In the genomic region with DNA sequence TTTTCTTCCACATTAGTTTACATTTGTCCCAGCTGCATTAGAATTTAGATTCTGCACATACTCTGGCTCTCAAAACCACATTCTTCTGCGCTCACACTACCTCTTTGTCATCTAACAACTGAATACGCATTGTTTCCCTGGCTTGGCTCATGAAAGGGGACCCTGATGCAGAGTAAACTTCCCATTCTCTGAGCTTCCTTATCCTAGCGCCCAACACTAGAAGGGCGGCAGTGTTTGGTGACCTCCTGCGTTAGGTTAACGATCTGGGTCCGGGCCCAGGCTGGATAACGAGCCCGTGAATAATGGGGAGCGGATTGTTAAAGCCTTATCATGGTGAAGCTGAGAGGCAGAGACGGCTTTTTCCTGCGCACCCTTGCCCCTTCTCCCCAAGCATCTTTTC, we compare ENCODE assay signal across 1 cellular context.
A peak's percentile ranks its signal among the peaks of the same experiment; 100 is the strongest.
TF ChIP-seq lines count a peak whose summit lies in the region.

No MANE protein-coding gene starts in this region.

TF ChIP-seq in HepG2, 621 proteins besides CTCF, POLR2A, EP300 and RAD21 (continued from another document and continues in another):
- TF ChIP-seq FIP1L1 (IDR thresholded peaks at IDR 0.05; ENCODE audit: borderline replicate concordance, insufficient read depth, low read depth, low read length): no peak
- peak; percentile 70 for TF ChIP-seq TEAD3 (CRISPR knock-in tag; optimal IDR thresholded peaks at IDR 0.05; ENCODE audit: borderline replicate concordance)
- TF ChIP-seq REL (CRISPR knock-in tag; conservative IDR thresholded peaks at IDR 0.05): no peak
- TF ChIP-seq FOSL2 (CRISPR knock-in tag; IDR thresholded peaks at IDR 0.05): 0 out of 2 replicates have a peak, but pooled peaks have one; percentile 8
- TF ChIP-seq ZMAT3 (CRISPR knock-in tag; conservative IDR thresholded peaks at IDR 0.05): 0 out of 2 replicates have a peak, but pooled peaks have one; percentile 33
- TF ChIP-seq, protein P1, sequence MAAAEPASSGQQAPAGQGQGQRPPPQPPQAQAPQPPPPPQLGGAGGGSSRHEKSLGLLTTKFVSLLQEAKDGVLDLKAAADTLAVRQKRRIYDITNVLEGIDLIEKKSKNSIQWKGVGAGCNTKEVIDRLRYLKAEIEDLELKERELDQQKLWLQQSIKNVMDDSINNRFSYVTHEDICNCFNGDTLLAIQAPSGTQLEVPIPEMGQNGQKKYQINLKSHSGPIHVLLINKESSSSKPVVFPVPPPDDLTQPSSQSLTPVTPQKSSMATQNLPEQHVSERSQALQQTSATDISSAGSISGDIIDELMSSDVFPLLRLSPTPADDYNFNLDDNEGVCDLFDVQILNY (CRISPR knock-in tag; conservative IDR thresholded peaks at IDR 0.05): no peak
- TF ChIP-seq ZNF207 (IDR thresholded peaks at IDR 0.05; ENCODE audit: borderline replicate concordance): no peak
- no peak for TF ChIP-seq MYNN (CRISPR knock-in tag; IDR thresholded peaks at IDR 0.05; ENCODE audit: low read depth)
- no peak for TF ChIP-seq PCBP1 (IDR thresholded peaks at IDR 0.05; ENCODE audit: borderline replicate concordance, low read depth, low read length)
- 0 out of 2 replicates have a peak, but pooled peaks have one; percentile 14 for TF ChIP-seq TARDBP (CRISPR knock-in tag; IDR thresholded peaks at IDR 0.05)
- 0 out of 2 replicates have a peak, but pooled peaks have one; percentile 32 for TF ChIP-seq HDAC2 (CRISPR knock-in tag; IDR thresholded peaks at IDR 0.05)
- TF ChIP-seq POLR2AphosphoS5 (IDR thresholded peaks at IDR 0.05; ENCODE audit: low read depth, low read length): no peak
- TF ChIP-seq, protein P2, sequence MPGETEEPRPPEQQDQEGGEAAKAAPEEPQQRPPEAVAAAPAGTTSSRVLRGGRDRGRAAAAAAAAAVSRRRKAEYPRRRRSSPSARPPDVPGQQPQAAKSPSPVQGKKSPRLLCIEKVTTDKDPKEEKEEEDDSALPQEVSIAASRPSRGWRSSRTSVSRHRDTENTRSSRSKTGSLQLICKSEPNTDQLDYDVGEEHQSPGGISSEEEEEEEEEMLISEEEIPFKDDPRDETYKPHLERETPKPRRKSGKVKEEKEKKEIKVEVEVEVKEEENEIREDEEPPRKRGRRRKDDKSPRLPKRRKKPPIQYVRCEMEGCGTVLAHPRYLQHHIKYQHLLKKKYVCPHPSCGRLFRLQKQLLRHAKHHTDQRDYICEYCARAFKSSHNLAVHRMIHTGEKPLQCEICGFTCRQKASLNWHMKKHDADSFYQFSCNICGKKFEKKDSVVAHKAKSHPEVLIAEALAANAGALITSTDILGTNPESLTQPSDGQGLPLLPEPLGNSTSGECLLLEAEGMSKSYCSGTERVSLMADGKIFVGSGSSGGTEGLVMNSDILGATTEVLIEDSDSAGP (CRISPR knock-in tag; IDR thresholded peaks at IDR 0.05; ENCODE audit: borderline replicate concordance): peak; percentile 19; the same call in 1 of the 2 replicates
- TF ChIP-seq ZNF775 (CRISPR knock-in tag; IDR thresholded peaks at IDR 0.05; ENCODE audit: borderline replicate concordance): no peak
- peak; percentile 51 for TF ChIP-seq BCL6 (CRISPR knock-in tag; IDR thresholded peaks at IDR 0.05)
- TF ChIP-seq KMT2A (CRISPR knock-in tag; IDR thresholded peaks at IDR 0.05): 0 out of 2 replicates have a peak, but pooled peaks have one; percentile 27
- no peak for TF ChIP-seq SOX6 (IDR thresholded peaks at IDR 0.05)
- peak; percentile 81 for TF ChIP-seq SOX6 (CRISPR knock-in tag; IDR thresholded peaks at IDR 0.05)
- no peak for TF ChIP-seq ZNF205 (CRISPR knock-in tag; IDR thresholded peaks at IDR 0.05)
- TF ChIP-seq TCF7 (IDR thresholded peaks at IDR 0.05; ENCODE audit: low read depth): peak; percentile 31; the same call in 1 of the 2 replicates
- no peak for TF ChIP-seq SMYD3 (CRISPR knock-in tag; IDR thresholded peaks at IDR 0.05)
- TF ChIP-seq SOX5 (CRISPR knock-in tag; IDR thresholded peaks at IDR 0.05; ENCODE audit: borderline replicate concordance): peak; percentile 97
- TF ChIP-seq, protein P3, sequence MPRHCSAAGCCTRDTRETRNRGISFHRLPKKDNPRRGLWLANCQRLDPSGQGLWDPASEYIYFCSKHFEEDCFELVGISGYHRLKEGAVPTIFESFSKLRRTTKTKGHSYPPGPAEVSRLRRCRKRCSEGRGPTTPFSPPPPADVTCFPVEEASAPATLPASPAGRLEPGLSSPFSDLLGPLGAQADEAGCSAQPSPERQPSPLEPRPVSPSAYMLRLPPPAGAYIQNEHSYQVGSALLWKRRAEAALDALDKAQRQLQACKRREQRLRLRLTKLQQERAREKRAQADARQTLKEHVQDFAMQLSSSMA (CRISPR knock-in tag; IDR thresholded peaks at IDR 0.05): no peak
- TF ChIP-seq, protein P4, sequence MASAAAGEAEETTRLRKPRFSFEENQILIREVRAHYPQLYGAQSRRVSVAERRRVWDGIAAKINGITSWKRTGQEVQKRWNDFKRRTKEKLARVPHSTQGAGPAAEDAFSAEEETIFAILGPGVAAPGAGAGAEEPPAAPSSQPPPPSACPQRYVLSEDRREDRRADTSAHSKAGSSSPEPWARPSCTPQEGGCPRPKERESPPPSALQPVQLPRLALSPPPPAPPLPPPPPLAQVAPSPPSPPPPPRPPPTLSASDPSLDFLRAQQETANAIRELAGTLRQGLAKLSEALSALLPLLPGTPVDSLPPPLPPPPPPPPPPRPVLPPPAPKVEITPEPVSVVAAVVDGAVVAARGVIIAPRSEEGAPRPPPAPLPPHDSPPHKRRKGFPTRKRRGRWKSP (CRISPR knock-in tag; IDR thresholded peaks at IDR 0.05): peak; percentile 50; the same call in 1 of the 2 replicates
- no peak for TF ChIP-seq JUN (CRISPR knock-in tag; IDR thresholded peaks at IDR 0.05)
- TF ChIP-seq, protein P5, sequence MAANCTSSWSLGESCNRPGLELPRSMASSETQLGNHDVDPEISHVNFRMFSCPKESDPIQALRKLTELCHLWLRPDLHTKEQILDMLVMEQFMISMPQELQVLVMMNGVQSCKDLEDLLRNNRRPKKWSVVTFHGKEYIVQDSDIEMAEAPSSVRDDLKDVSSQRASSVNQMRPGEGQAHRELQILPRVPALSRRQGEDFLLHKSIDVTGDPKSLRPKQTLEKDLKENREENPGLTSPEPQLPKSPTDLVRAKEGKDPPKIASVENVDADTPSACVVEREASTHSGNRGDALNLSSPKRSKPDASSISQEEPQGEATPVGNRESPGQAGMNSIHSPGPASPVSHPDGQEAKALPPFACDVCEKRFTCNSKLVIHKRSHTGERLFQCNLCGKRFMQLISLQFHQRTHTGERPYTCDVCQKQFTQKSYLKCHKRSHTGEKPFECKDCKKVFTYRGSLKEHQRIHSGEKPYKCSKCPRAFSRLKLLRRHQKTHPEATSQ (CRISPR knock-in tag; IDR thresholded peaks at IDR 0.05; ENCODE audit: borderline replicate concordance): 0 out of 2 replicates have a peak, but pooled peaks have one; percentile 23
- peak; percentile 60 for TF ChIP-seq HMG20A (CRISPR knock-in tag; IDR thresholded peaks at IDR 0.05; ENCODE audit: borderline replicate concordance)
- TF ChIP-seq SAP130 (CRISPR knock-in tag; IDR thresholded peaks at IDR 0.05; ENCODE audit: low read depth): peak; percentile 52; the same call in 1 of the 2 replicates
- TF ChIP-seq ZKSCAN8 (CRISPR knock-in tag; IDR thresholded peaks at IDR 0.05; ENCODE audit: borderline replicate concordance): peak; percentile 25; the same call in 1 of the 2 replicates
- no peak for TF ChIP-seq TBX3 (IDR thresholded peaks at IDR 0.05; ENCODE audit: borderline replicate concordance)
- TF ChIP-seq, protein P6, sequence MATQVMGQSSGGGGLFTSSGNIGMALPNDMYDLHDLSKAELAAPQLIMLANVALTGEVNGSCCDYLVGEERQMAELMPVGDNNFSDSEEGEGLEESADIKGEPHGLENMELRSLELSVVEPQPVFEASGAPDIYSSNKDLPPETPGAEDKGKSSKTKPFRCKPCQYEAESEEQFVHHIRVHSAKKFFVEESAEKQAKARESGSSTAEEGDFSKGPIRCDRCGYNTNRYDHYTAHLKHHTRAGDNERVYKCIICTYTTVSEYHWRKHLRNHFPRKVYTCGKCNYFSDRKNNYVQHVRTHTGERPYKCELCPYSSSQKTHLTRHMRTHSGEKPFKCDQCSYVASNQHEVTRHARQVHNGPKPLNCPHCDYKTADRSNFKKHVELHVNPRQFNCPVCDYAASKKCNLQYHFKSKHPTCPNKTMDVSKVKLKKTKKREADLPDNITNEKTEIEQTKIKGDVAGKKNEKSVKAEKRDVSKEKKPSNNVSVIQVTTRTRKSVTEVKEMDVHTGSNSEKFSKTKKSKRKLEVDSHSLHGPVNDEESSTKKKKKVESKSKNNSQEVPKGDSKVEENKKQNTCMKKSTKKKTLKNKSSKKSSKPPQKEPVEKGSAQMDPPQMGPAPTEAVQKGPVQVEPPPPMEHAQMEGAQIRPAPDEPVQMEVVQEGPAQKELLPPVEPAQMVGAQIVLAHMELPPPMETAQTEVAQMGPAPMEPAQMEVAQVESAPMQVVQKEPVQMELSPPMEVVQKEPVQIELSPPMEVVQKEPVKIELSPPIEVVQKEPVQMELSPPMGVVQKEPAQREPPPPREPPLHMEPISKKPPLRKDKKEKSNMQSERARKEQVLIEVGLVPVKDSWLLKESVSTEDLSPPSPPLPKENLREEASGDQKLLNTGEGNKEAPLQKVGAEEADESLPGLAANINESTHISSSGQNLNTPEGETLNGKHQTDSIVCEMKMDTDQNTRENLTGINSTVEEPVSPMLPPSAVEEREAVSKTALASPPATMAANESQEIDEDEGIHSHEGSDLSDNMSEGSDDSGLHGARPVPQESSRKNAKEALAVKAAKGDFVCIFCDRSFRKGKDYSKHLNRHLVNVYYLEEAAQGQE (IDR thresholded peaks at IDR 0.05; ENCODE audit: borderline replicate concordance in 1 of 2, low read depth in 1 of 2, low read length in 2 of 2): no peak
- TF ChIP-seq ZNF12 (CRISPR knock-in tag; IDR thresholded peaks at IDR 0.05): peak; percentile 41; the same call in 1 of the 2 replicates
- TF ChIP-seq, protein P7, sequence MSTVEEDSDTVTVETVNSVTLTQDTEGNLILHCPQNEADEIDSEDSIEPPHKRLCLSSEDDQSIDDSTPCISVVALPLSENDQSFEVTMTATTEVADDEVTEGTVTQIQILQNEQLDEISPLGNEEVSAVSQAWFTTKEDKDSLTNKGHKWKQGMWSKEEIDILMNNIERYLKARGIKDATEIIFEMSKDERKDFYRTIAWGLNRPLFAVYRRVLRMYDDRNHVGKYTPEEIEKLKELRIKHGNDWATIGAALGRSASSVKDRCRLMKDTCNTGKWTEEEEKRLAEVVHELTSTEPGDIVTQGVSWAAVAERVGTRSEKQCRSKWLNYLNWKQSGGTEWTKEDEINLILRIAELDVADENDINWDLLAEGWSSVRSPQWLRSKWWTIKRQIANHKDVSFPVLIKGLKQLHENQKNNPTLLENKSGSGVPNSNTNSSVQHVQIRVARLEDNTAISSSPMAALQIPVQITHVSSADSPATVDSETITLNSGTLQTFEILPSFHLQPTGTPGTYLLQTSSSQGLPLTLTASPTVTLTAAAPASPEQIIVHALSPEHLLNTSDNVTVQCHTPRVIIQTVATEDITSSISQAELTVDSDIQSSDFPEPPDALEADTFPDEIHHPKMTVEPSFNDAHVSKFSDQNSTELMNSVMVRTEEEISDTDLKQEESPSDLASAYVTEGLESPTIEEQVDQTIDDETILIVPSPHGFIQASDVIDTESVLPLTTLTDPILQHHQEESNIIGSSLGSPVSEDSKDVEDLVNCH (CRISPR knock-in tag; IDR thresholded peaks at IDR 0.05): no peak
- no peak for TF ChIP-seq ZNF260 (CRISPR knock-in tag; IDR thresholded peaks at IDR 0.05; ENCODE audit: borderline replicate concordance, low read depth)
- no peak for TF ChIP-seq ZNF138 (CRISPR knock-in tag; IDR thresholded peaks at IDR 0.05; ENCODE audit: low read depth)
- no peak for TF ChIP-seq IRF2 (CRISPR knock-in tag; IDR thresholded peaks at IDR 0.05)
- TF ChIP-seq SIX4 (CRISPR knock-in tag; IDR thresholded peaks at IDR 0.05): 0 out of 2 replicates have a peak, but pooled peaks have one; percentile 38
- TF ChIP-seq ELF3 (CRISPR knock-in tag; IDR thresholded peaks at IDR 0.05): peak; percentile 68; the same call in 1 of the 2 replicates
- TF ChIP-seq, protein P8, sequence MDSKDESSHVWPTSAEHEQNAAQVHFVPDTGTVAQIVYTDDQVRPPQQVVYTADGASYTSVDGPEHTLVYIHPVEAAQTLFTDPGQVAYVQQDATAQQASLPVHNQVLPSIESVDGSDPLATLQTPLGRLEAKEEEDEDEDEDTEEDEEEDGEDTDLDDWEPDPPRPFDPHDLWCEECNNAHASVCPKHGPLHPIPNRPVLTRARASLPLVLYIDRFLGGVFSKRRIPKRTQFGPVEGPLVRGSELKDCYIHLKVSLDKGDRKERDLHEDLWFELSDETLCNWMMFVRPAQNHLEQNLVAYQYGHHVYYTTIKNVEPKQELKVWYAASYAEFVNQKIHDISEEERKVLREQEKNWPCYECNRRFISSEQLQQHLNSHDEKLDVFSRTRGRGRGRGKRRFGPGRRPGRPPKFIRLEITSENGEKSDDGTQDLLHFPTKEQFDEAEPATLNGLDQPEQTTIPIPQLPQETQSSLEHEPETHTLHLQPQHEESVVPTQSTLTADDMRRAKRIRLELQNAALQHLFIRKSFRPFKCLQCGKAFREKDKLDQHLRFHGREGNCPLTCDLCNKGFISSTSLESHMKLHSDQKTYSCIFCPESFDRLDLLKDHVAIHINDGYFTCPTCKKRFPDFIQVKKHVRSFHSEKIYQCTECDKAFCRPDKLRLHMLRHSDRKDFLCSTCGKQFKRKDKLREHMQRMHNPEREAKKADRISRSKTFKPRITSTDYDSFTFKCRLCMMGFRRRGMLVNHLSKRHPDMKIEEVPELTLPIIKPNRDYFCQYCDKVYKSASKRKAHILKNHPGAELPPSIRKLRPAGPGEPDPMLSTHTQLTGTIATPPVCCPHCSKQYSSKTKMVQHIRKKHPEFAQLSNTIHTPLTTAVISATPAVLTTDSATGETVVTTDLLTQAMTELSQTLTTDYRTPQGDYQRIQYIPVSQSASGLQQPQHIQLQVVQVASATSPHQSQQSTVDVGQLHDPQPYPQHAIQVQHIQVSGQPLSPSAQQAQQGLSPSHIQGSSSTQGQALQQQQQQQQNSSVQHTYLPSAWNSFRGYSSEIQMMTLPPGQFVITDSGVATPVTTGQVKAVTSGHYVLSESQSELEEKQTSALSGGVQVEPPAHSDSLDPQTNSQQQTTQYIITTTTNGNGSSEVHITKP (CRISPR knock-in tag; IDR thresholded peaks at IDR 0.05; ENCODE audit: low read depth): 0 out of 2 replicates have a peak, but pooled peaks have one; percentile 16
- peak; percentile 62 for TF ChIP-seq RXRA (CRISPR knock-in tag; IDR thresholded peaks at IDR 0.05)
- peak; percentile 28 for TF ChIP-seq XRCC5 (optimal IDR thresholded peaks at IDR 0.05; ENCODE audit: low read length)
- 0 out of 2 replicates have a peak, but pooled peaks have one; percentile 32 for TF ChIP-seq ZNF331 (CRISPR knock-in tag; IDR thresholded peaks at IDR 0.05)
- TF ChIP-seq MEIS2 (CRISPR knock-in tag; IDR thresholded peaks at IDR 0.05): no peak
